34 cellular contexts compared by ENCODE assay signal in the genomic region with DNA sequence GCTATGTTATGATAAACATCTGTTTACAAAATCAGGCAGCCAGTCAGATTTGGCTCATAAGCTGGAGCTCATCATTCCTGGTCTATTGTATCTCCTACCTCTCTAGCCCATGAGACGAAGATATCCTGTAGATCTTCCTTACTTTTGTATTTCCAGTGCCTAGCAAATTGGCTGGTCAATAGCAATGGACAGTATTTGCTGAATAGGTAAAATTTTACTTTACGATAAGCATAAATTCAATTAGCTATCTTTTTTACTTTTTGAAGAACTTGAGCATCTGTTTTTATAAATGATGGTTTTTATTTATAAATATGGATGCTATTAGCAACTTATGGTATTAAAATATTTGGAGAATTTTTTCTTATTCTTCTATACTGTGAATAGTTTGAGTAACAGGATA.
"Had no signal": no experiment of that assay in that cellular context is flagged by ENCODE, and none has a peak within 500 bp of the region (broad histone marks: within the 10 kb centered on the region; RNA-seq: fewer than 3 reads in every experiment).

No MANE protein-coding gene starts in this region.

- H3K27ac ChIP-seq: adrenal gland, body of pancreas, brain microvascular endothelial cell, breast epithelium, VCaP had no signal

- ATAC-seq: activated CD4-positive, alpha-beta T cell treated with anti-CD3 and anti-CD28 coated beads for 36 hours; activated CD8-positive, alpha-beta memory T cell treated with anti-CD3 and anti-CD28 coated beads, Interleukin-2, amount 10 ng/mL, durations not matched to agents 7 days and 5 days; activated CD8-positive, alpha-beta T cell treated with anti-CD3 and anti-CD28 coated beads, Interleukin-2, amount 10 ng/mL, durations not matched to agents 7 days and 5 days; activated naive CD4-positive, alpha-beta T cell treated with anti-CD3 and anti-CD28 coated beads, Interleukin-2, amount 50 U/mL, for 72 hours; activated T-cell treated with anti-CD3 and anti-CD28 coated beads, Interleukin-2, amount 50 U/mL, for 4 hours; activated T-cell treated with anti-CD3 and anti-CD28 coated beads, Interleukin-2, amount 50 U/mL, for 72 hours; activated T-helper 17 cell treated with anti-CD3 and anti-CD28 coated beads, Interleukin-2, amount 50 U/mL, for 72 hours; body of pancreas; T-helper 17 cell had no signal

- H3K4me1 ChIP-seq: adrenal gland, body of pancreas, breast epithelium had no signal

- H3K27me3 ChIP-seq: adrenal gland, body of pancreas, brain microvascular endothelial cell, breast epithelium had no signal

- H3K4me3 ChIP-seq: adrenal gland, body of pancreas, breast epithelium had no signal

- H3K36me3 ChIP-seq: adrenal gland, brain microvascular endothelial cell, breast epithelium had no signal

- H3K9me3 ChIP-seq: adrenal gland, body of pancreas had no signal

- DNase-seq: activated B cell treated with CpG ODN at 0.5 μM for 24 hours; activated CD4-positive, alpha-beta memory T cell treated with anti-CD3 and anti-CD28 coated beads, Interleukin-2, amount 10 ng/mL, durations not matched to agents 7 days and 5 days; activated CD4-positive, alpha-beta T cell treated with anti-CD3 and anti-CD28 coated beads for 1 hour; activated CD4-positive, alpha-beta T cell treated with anti-CD3 and anti-CD28 coated beads for 36 hours; activated CD4-positive, alpha-beta T cell treated with anti-CD3 and anti-CD28 coated beads for 48 hours; activated CD4-positive, alpha-beta T cell treated with anti-CD3 and anti-CD28 coated beads, Interleukin-2, amount 10 ng/mL, durations not matched to agents 7 days and 5 days; activated CD4-positive, alpha-beta T cell treated with anti-CD3 and anti-CD28 coated beads, Interleukin-2, amount 50 U/mL, for 48 hours; activated CD8-positive, alpha-beta memory T cell treated with anti-CD3 and anti-CD28 coated beads for 24 hours; activated CD8-positive, alpha-beta memory T cell treated with anti-CD3 and anti-CD28 coated beads, Interleukin-2, amount 10 ng/mL, durations not matched to agents 7 days and 5 days; activated CD8-positive, alpha-beta T cell treated with anti-CD3 and anti-CD28 coated beads, Interleukin-2, amount 10 ng/mL, durations not matched to agents 7 days and 5 days; activated effector memory CD4-positive, alpha-beta T cell treated with anti-CD3 and anti-CD28 coated beads, Interleukin-2, amount 50 U/mL, for 16 hours; activated gamma-delta T cell treated with Interleukin-2 at 50 U/mL for 16 hours; activated naive CD4-positive, alpha-beta T cell; activated naive CD4-positive, alpha-beta T cell treated with anti-CD3 and anti-CD28 coated beads for 36 hours; activated naive CD4-positive, alpha-beta T cell treated with anti-CD3 and anti-CD28 coated beads, Interleukin-2, amount 50 U/mL, for 16 hours; activated naive CD8-positive, alpha-beta T cell treated with anti-CD3 and anti-CD28 coated beads for 36 hours; activated T-cell treated with anti-CD3 and anti-CD28 coated beads for 4 hours; activated T-cell treated with anti-CD3 and anti-CD28 coated beads, Interleukin-2, amount 50 U/mL, for 1 hour; activated T-cell treated with anti-CD3 and anti-CD28 coated beads, Interleukin-2, amount 50 U/mL, for 4 hours; activated T-cell treated with anti-CD3 and anti-CD28 coated beads, Interleukin-2, amount 50 U/mL, for 72 hours; adrenal gland; amniotic stem cell; aorta; body of pancreas; brain microvascular endothelial cell; central memory CD4-positive, alpha-beta T cell; T-helper 17 cell; T1000 had no signal

- FAIRE-seq: astrocyte, TTC549 had no signal
